In the genomic region with DNA sequence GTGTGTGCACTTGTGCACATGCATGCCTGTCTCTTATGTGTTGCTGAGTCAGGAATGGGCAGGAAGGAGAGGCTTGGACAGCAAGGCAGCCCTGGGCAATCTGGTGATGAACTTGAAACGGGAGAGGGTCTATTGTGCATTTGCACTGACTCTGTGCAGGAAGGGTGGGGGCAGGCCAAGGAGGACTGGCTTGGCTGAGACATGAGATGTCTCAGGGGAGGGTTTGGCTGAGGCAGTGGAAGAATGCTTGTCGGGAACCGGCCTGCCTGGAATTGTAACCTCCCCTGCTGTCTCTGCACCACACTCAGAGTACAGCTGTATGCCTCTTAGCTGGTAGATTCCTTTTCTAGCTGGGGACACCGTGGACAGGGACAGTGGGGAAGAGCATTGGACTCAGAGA, we compare ENCODE assay signal across 19 cellular contexts.
DNase-seq lines count a peak whose midpoint lies in the region; ATAC-seq and TF ChIP-seq lines count a peak whose summit lies in the region.
"Had no signal": no experiment of that assay in that cellular context is flagged by ENCODE, and none has a peak within 500 bp of the region (broad histone marks: within the 10 kb centered on the region; RNA-seq: fewer than 3 reads in every experiment).

No MANE protein-coding gene starts in this region.

- no peaks in the 10 kb centered on the region for H3K4me1 Mint-ChIP-seq in stimulated activated naive B cell treated with anti-CD40 and anti-IgM and Interleukin-4, amounts not matched to agents 10 μg/mL and 1 μg/mL and 100 μg/mL, for 72 hours
- H3K4me1 Mint-ChIP-seq: activated CD4-positive, alpha-beta T cell treated with anti-CD3 and anti-CD28 coated beads, Interleukin-2, amount 10 ng/mL, durations not matched to agents 7 days and 5 days; natural killer cell had no signal

- peak; percentile 68 for ATAC-seq in IMR-90 (ENCODE audit: low read depth)
- ATAC-seq in psoas muscle, result peak; percentile 48 to 77 (median 68)
- ATAC-seq in HG03342 (IDR thresholded peaks at IDR 0.05; ENCODE audit: unreplicated experiment), result no peak
- ATAC-seq in stimulated activated naive B cell treated with anti-CD40 and anti-IgM and Interleukin-4, amounts not matched to agents 10 μg/mL and 1 μg/mL and 100 μg/mL, for 72 hours (replicated peaks), result no peak
- ATAC-seq: natural killer cell had no signal

- no peak overlapping the region for H3K14ac ChIP-seq in IMR-90 (replicated peaks; ENCODE audit: low read depth, low read length)

- no peak overlapping the region for H3K4me3 Mint-ChIP-seq in stimulated activated naive B cell treated with anti-CD40 and anti-IgM and Interleukin-4, amounts not matched to agents 10 μg/mL and 1 μg/mL and 100 μg/mL, for 72 hours
- H3K4me3 Mint-ChIP-seq: activated CD4-positive, alpha-beta T cell treated with anti-CD3 and anti-CD28 coated beads, Interleukin-2, amount 10 ng/mL, durations not matched to agents 7 days and 5 days; natural killer cell; stimulated activated naive CD8-positive, alpha-beta T cell treated with anti-CD3 and anti-CD28 coated beads, Interleukin-15, Interleukin-2, amounts not matched to agents 100 ng/mL and 50 ng/mL, for 24 hours had no signal

- peak overlapping the region; percentile 28; the same call in 1 of the 2 replicates for H4K5ac ChIP-seq in IMR-90 (ENCODE audit: low read depth, low read length)

- dilution Hi-C loops in IMR-90 (cut with HindIII; ENCODE audit: low sequenced_read_pairs, unreplicated experiment), result no loop called here

- H3K4me3 ChIP-seq in IMR-90 (ENCODE audit: insufficient read depth, low read depth, low read length) (no peak overlapping the region), epithelial cell of esophagus (ENCODE audit: low read length) (no peak overlapping the region), left ventricle myocardium inferior (no peak overlapping the region), psoas muscle (no peak overlapping the region), A673 (ENCODE audit: low read depth, low read length, poor library complexity, severe bottlenecking) (no peak overlapping the region)
- H3K4me3 ChIP-seq: dorsolateral prefrontal cortex, hepatocyte, vagina had no signal

- intact Hi-C loops in IMR-90 (cut with micrococcal nuclease), result no loop called here
- intact Hi-C loops in left ventricle myocardium inferior (cut with micrococcal nuclease), result no loop called here
- intact Hi-C loops in psoas muscle (cut with DNase I), result no loop called here
- intact Hi-C loops in A673 (cut with micrococcal nuclease; ENCODE audit: unreplicated experiment), result no loop called here

- peak overlapping the region; percentile 24; the same call in 1 of the 2 replicates for H4K91ac ChIP-seq in IMR-90 (ENCODE audit: insufficient read depth, low read depth, low read length)

- no peak overlapping the region for H2AK9ac ChIP-seq in IMR-90 (replicated peaks; ENCODE audit: low read depth, low read length, poor library complexity)

- no peak overlapping the region for H3K4me2 ChIP-seq in IMR-90 (ENCODE audit: low read depth, low read length)
- H3K4me2 ChIP-seq: hepatocyte had no signal

- H4K8ac ChIP-seq in IMR-90 (ENCODE audit: low read depth in 2 of 2, low read length in 2 of 2), result 0 out of 4 replicates have a peak overlapping the region, but pooled peaks of 1 of the 2 experiments have one; percentile 5

- peak overlapping the region; percentile 9; the same call in 1 of the 2 replicates for H3K4ac ChIP-seq in IMR-90 (ENCODE audit: low read depth, low read length)

- no peak overlapping the region for H3K23ac ChIP-seq in IMR-90 (ENCODE audit: low read depth, low read length)

- peak overlapping the region; percentile 18; the same call in 1 of the 3 replicates for H2BK15ac ChIP-seq in IMR-90 (ENCODE audit: low read depth, low read length)

- TF ChIP-seq CTCF in IMR-90 (conservative IDR thresholded peaks at IDR 0.05; ENCODE audit: low read depth, low read length) (no peak), epithelial cell of esophagus (IDR thresholded peaks at IDR 0.05; ENCODE audit: insufficient read depth, low read depth, low read length, missing control alignments) (no peak), left ventricle myocardium inferior (IDR thresholded peaks at IDR 0.05; ENCODE audit: borderline replicate concordance) (no peak), psoas muscle (IDR thresholded peaks at IDR 0.05) (no peak), A673 (conservative IDR thresholded peaks at IDR 0.05; ENCODE audit: low read depth, low read length) (no peak)

- TF ChIP-seq POLR2A in IMR-90 (IDR thresholded peaks at IDR 0.05; ENCODE audit: low read depth, low read length), result no peak

- in situ Hi-C loops in IMR-90 (cut with MboI; ENCODE audit: low sequenced_read_pairs), result no loop called here

- H3K9ac ChIP-seq in IMR-90 (ENCODE audit: low read depth, low read length), result no peak overlapping the region

- H3K36me3 ChIP-seq in IMR-90 (ENCODE audit: control insufficient read depth, insufficient read depth, low read length) (no peaks in the 10 kb centered on the region), left ventricle myocardium inferior (no peaks in the 10 kb centered on the region), psoas muscle (ENCODE audit: insufficient read depth in 1 of 2, low read depth in 1 of 2) (no peaks in the 10 kb centered on the region), A673 (ENCODE audit: insufficient read depth, low read length, poor library complexity, severe bottlenecking) (no peaks in the 10 kb centered on the region)
- H3K36me3 ChIP-seq: vagina had no signal

- no peaks in the 10 kb centered on the region for H3K36me3 Mint-ChIP-seq in stimulated activated naive B cell treated with anti-CD40 and anti-IgM and Interleukin-4, amounts not matched to agents 10 μg/mL and 1 μg/mL and 100 μg/mL, for 72 hours
- H3K36me3 Mint-ChIP-seq: natural killer cell had no signal

- CTCF ChIA-PET in IMR-90 (lab: Yijun Ruan, JAX), result no interaction called here
- CTCF ChIA-PET in A673 (lab: Charles Lee), result no interaction called here

- POLR2A ChIA-PET in IMR-90 (lab: Charles Lee; ENCODE audit: unreplicated experiment) (no interaction called here), A673 (lab: Charles Lee; ENCODE audit: low non-redundant PET) (no interaction called here)

- H3K9me3 Mint-ChIP-seq in stimulated activated naive B cell treated with anti-CD40 and anti-IgM and Interleukin-4, amounts not matched to agents 10 μg/mL and 1 μg/mL and 100 μg/mL, for 72 hours, result peaks cover 0 to 1% of the 10 kb centered on the region in 2 donors
- H3K9me3 Mint-ChIP-seq: activated CD4-positive, alpha-beta T cell treated with anti-CD3 and anti-CD28 coated beads, Interleukin-2, amount 10 ng/mL, durations not matched to agents 7 days and 5 days; natural killer cell; stimulated activated naive CD8-positive, alpha-beta T cell treated with anti-CD3 and anti-CD28 coated beads, Interleukin-15, Interleukin-2, amounts not matched to agents 100 ng/mL and 50 ng/mL, for 24 hours had no signal

- H2AK5ac ChIP-seq in IMR-90 (ENCODE audit: low read depth, low read length), result 0 out of 2 replicates have a peak overlapping the region, but pooled peaks have one; percentile 3

- peaks cover 11% of the 10 kb centered on the region; the same call in 1 of the 2 replicates for H3K4me1 ChIP-seq in IMR-90 (ENCODE audit: control insufficient read depth, insufficient read depth, low read length)
- H3K4me1 ChIP-seq in left ventricle myocardium inferior, result peaks cover 27% of the 10 kb centered on the region
- H3K4me1 ChIP-seq in psoas muscle, result peaks cover 4% of the 10 kb centered on the region
- H3K4me1 ChIP-seq in A673 (ENCODE audit: insufficient read depth, low read length, poor library complexity, severe bottlenecking), result no peaks in the 10 kb centered on the region

- H3K27me3 Mint-ChIP-seq in stimulated activated naive B cell treated with anti-CD40 and anti-IgM and Interleukin-4, amounts not matched to agents 10 μg/mL and 1 μg/mL and 100 μg/mL, for 72 hours, result peaks cover 4 to 21% of the 10 kb centered on the region in 2 donors

- H2BK20ac ChIP-seq in IMR-90 (ENCODE audit: low read depth, low read length), result no peak overlapping the region

- H3K27ac Mint-ChIP-seq in stimulated activated naive B cell treated with anti-CD40 and anti-IgM and Interleukin-4, amounts not matched to agents 10 μg/mL and 1 μg/mL and 100 μg/mL, for 72 hours, result no peak overlapping the region
- H3K27ac Mint-ChIP-seq: activated CD4-positive, alpha-beta T cell treated with anti-CD3 and anti-CD28 coated beads, Interleukin-2, amount 10 ng/mL, durations not matched to agents 7 days and 5 days; natural killer cell; stimulated activated naive CD8-positive, alpha-beta T cell treated with anti-CD3 and anti-CD28 coated beads, Interleukin-15, Interleukin-2, amounts not matched to agents 100 ng/mL and 50 ng/mL, for 24 hours had no signal

- no peaks in the 10 kb centered on the region for H4K20me1 ChIP-seq in IMR-90 (ENCODE audit: insufficient read depth, low read length)

- no peak overlapping the region for H3K56ac ChIP-seq in IMR-90 (ENCODE audit: extremely low read depth, insufficient read depth, low read length)

- no peak overlapping the region for H2BK5ac ChIP-seq in IMR-90 (ENCODE audit: low read depth, low read length, poor library complexity, severe bottlenecking)

- DNase-seq in IMR-90 (no peak), epithelial cell of esophagus (ENCODE audit: low read depth) (peak; percentile 68), left ventricle myocardium inferior (peak; percentile 67), psoas muscle (peak; percentile 34 to 65), DMS 273 (lab: John Stamatoyannopoulos, UW; ENCODE audit: unreplicated experiment) (no peak), A673 (ENCODE audit: low spot score) (no peak)
- DNase-seq in stimulated activated naive B cell treated with anti-CD40 and anti-IgM and Interleukin-4, amounts not matched to agents 10 μg/mL and 1 μg/mL and 100 μg/mL, for 72 hours, result no peak
- DNase-seq: activated CD4-positive, alpha-beta T cell treated with anti-CD3 and anti-CD28 coated beads, Interleukin-2, amount 10 ng/mL, durations not matched to agents 7 days and 5 days; dorsolateral prefrontal cortex; EL; H7; mesenchymal stem cell; natural killer cell; NCI-H146; NCI-H226 had no signal

- H3K18ac ChIP-seq in IMR-90 (ENCODE audit: low read depth, low read length), result peak overlapping the region; percentile 35; the same call in 1 of the 2 replicates

- H3K27me3 ChIP-seq in IMR-90 (ENCODE audit: control insufficient read depth, insufficient read depth, low read length) (peaks cover 5% of the 10 kb centered on the region), left ventricle myocardium inferior (ENCODE audit: low read depth) (no peaks in the 10 kb centered on the region), psoas muscle (ENCODE audit: insufficient read depth in 3 of 3, low read length in 2 of 3) (no peaks in the 10 kb centered on the region), A673 (replicated peaks; ENCODE audit: insufficient read depth, low read depth, low read length, poor library complexity) (peaks cover 3% of the 10 kb centered on the region)
- H3K27me3 ChIP-seq: hepatocyte, vagina had no signal

- peaks cover 2% of the 10 kb centered on the region; the same call in 1 of the 2 replicates for H3K9me1 ChIP-seq in IMR-90 (ENCODE audit: insufficient read depth, low read length)

- BruUV-seq in IMR-90 (replicated peaks; lab: Mats Ljungman, UMichigan) (no TSS peak), A673 (replicated peaks; lab: Mats Ljungman, UMichigan) (no TSS peak)

- H2AFZ ChIP-seq in IMR-90 (replicated peaks; ENCODE audit: low read length, poor library complexity), result peak overlapping the region; percentile 29
- H2AFZ ChIP-seq: hepatocyte had no signal

- H3K9me3 ChIP-seq in IMR-90 (ENCODE audit: control insufficient read depth, insufficient read depth, low read length) (no peaks in the 10 kb centered on the region), left ventricle myocardium inferior (replicated peaks) (no peaks in the 10 kb centered on the region), psoas muscle (no peaks in the 10 kb centered on the region), A673 (ENCODE audit: low read depth, low read length, poor library complexity, severe bottlenecking) (no peaks in the 10 kb centered on the region)
- H3K9me3 ChIP-seq: vagina had no signal

- WGBS in IMR-90 (ENCODE audit: extremely low coverage in 2 of 2, insufficient read length in 1 of 2), 2 experiments, result no CpG with 5 or more reads among the region's 4 CpGs
- 1 to 8% (median 4%) methylated on average over 4 of the region's 4 CpGs for WGBS in psoas muscle, 3 donors

- peak overlapping the region; percentile 28; the same call in 1 of the 2 replicates for H3K27ac ChIP-seq in IMR-90 (ENCODE audit: insufficient read depth, low read length)
- peak overlapping the region; percentile 63 for H3K27ac ChIP-seq in left ventricle myocardium inferior (replicated peaks)
- H3K27ac ChIP-seq in psoas muscle, result no peak overlapping the region
- no peak overlapping the region for H3K27ac ChIP-seq in A673 (ENCODE audit: low read depth, low read length, poor library complexity, severe bottlenecking)
- H3K27ac ChIP-seq: dorsolateral prefrontal cortex, hepatocyte, vagina had no signal

- H2BK120ac ChIP-seq in IMR-90 (ENCODE audit: low read depth, low read length), result peak overlapping the region; percentile 20

- TF ChIP-seq RAD21 in IMR-90 (IDR thresholded peaks at IDR 0.05; ENCODE audit: low read length), result no peak

- H3K79me1 ChIP-seq in IMR-90 (ENCODE audit: low read depth in 1 of 2, low read length in 2 of 2), result no peaks in the 10 kb centered on the region

Comparison
In these comparisons a context has a peak if more than half of its experiments do, and no peak if none do; other contexts are left out.
1. ATAC-seq: peak in IMR-90 (single experiment) and psoas muscle (4 of 4); none in HG03342 (single experiment) and stimulated activated naive B cell treated with anti-CD40 and anti-IgM and Interleukin-4, amounts not matched to agents 10 μg/mL and 1 μg/mL and 100 μg/mL, for 72 hours (0 of 2).
2. DNase-seq: peak in epithelial cell of esophagus (single experiment), left ventricle myocardium inferior (single experiment) and psoas muscle (2 of 2); none in IMR-90 (single experiment), DMS 273 (single experiment), A673 (single experiment) and stimulated activated naive B cell treated with anti-CD40 and anti-IgM and Interleukin-4, amounts not matched to agents 10 μg/mL and 1 μg/mL and 100 μg/mL, for 72 hours (single experiment).
3. H3K27ac ChIP-seq: peak in IMR-90 (single experiment) and left ventricle myocardium inferior (single experiment); none in psoas muscle (single experiment) and A673 (single experiment).